Comparison of ENCODE assay signal across 1 cellular context in the genomic region with DNA sequence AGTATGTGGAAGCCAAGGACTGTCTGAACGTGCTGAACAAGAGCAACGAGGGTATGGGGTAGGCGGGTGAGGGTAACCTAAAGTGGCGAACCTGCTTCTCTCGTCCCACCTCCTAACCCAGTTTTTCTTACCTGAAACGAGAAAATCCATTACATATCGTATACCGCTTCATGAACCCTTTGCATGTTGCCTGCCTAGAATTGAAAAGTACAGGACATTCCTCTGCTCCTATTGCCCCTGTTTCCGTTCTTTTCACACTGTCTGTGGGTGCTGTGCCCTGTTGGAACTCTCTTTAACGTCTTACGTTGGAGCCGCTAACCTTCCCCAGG.
TF ChIP-seq lines count a peak whose summit lies in the region.

No MANE protein-coding gene starts in this region.

TF ChIP-seq in liver, 16 proteins besides CTCF, POLR2A, EP300 and RAD21 (continued from another document):
- TF ChIP-seq, protein P1, sequence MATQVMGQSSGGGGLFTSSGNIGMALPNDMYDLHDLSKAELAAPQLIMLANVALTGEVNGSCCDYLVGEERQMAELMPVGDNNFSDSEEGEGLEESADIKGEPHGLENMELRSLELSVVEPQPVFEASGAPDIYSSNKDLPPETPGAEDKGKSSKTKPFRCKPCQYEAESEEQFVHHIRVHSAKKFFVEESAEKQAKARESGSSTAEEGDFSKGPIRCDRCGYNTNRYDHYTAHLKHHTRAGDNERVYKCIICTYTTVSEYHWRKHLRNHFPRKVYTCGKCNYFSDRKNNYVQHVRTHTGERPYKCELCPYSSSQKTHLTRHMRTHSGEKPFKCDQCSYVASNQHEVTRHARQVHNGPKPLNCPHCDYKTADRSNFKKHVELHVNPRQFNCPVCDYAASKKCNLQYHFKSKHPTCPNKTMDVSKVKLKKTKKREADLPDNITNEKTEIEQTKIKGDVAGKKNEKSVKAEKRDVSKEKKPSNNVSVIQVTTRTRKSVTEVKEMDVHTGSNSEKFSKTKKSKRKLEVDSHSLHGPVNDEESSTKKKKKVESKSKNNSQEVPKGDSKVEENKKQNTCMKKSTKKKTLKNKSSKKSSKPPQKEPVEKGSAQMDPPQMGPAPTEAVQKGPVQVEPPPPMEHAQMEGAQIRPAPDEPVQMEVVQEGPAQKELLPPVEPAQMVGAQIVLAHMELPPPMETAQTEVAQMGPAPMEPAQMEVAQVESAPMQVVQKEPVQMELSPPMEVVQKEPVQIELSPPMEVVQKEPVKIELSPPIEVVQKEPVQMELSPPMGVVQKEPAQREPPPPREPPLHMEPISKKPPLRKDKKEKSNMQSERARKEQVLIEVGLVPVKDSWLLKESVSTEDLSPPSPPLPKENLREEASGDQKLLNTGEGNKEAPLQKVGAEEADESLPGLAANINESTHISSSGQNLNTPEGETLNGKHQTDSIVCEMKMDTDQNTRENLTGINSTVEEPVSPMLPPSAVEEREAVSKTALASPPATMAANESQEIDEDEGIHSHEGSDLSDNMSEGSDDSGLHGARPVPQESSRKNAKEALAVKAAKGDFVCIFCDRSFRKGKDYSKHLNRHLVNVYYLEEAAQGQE (IDR thresholded peaks at IDR 0.05) = no peak
- no peak for TF ChIP-seq FOXA1 (IDR thresholded peaks at IDR 0.05)
- no peak for TF ChIP-seq FOXA2 (IDR thresholded peaks at IDR 0.05)
- no peak for TF ChIP-seq GABPA (IDR thresholded peaks at IDR 0.05 in 1 of 2, conservative IDR thresholded peaks at IDR 0.05 in 1 of 2)
